15 cellular contexts compared by ENCODE assay signal in genomic region chr5:125056641-125057345, GRCh38.
DNase-seq lines count a peak whose midpoint lies in the region; ATAC-seq and TF ChIP-seq lines count a peak whose summit lies in the region.
"Had no signal": no experiment of that assay in that cellular context is flagged by ENCODE, and none has a peak within 500 bp of the region (broad histone marks: within the 10 kb centered on the region; RNA-seq: fewer than 3 reads in every experiment).

No MANE protein-coding gene starts in this region.

- peaks cover 73% of the 10 kb centered on the region for H3K4me1 ChIP-seq in HUES64 (ENCODE audit: insufficient read depth, low read length)

- H3K27ac ChIP-seq in HUES64 (ENCODE audit: low read depth, low read length) (peak overlapping the region; percentile 42; the same call in 1 of the 2 replicates), RWPE1 (no peak overlapping the region)
- H3K27ac ChIP-seq: heart left ventricle had no signal

- DNase-seq in RWPE1 (ENCODE audit: low spot score) (peak; percentile 17), iPS DF 19.7 (ENCODE audit: low read depth, low spot score) (peak; percentile 25), type B pancreatic cell (ENCODE audit: extremely low spot score, unreplicated experiment) (no peak), SKM-1 (lab: John Stamatoyannopoulos, UW; ENCODE audit: unreplicated experiment) (no peak), ureter (ENCODE audit: low spot score) (no peak)
- DNase-seq: activated CD8-positive, alpha-beta T cell treated with anti-CD3 and anti-CD28 coated beads, Interleukin-2, amount 10 ng/mL, durations not matched to agents 7 days and 5 days; CD8-positive, alpha-beta T cell; DMS79 treated with DMSO at 0.1 percent for 48 hours; heart left ventricle; NCI-H187; small intestine; SW 1271 had no signal

- peaks cover 6% of the 10 kb centered on the region for H3K9me3 Mint-ChIP-seq in type B pancreatic cell
- H3K9me3 Mint-ChIP-seq: activated T-helper 1 cell treated with anti-CD3 and anti-CD28 coated beads, Interleukin-12 subunit alpha, Interleukin-12 subunit beta, Interleukin-2, Interleukin-4 antibody, amounts not matched to agents 30 ng/mL and 10 ng/mL and 1 ng/mL, durations not matched to agents 14 hours and 24 hours and 36 hours had no signal

- H3K4me3 Mint-ChIP-seq in type B pancreatic cell: no peak overlapping the region
- H3K4me3 Mint-ChIP-seq: activated CD8-positive, alpha-beta T cell treated with anti-CD3 and anti-CD28 coated beads, Interleukin-2, amount 10 ng/mL, durations not matched to agents 7 days and 5 days; activated T-helper 1 cell treated with anti-CD3 and anti-CD28 coated beads, Interleukin-12 subunit alpha, Interleukin-12 subunit beta, Interleukin-2, Interleukin-4 antibody, amounts not matched to agents 30 ng/mL and 10 ng/mL and 1 ng/mL, durations not matched to agents 14 hours and 24 hours and 36 hours; CD8-positive, alpha-beta T cell had no signal

- no peak for ATAC-seq in HG02970 (IDR thresholded peaks at IDR 0.05; ENCODE audit: low FRiP score, unreplicated experiment)
- ATAC-seq: activated CD8-positive, alpha-beta T cell treated with anti-CD3 and anti-CD28 coated beads, Interleukin-2, amount 10 ng/mL, durations not matched to agents 7 days and 5 days; CD8-positive, alpha-beta T cell; heart left ventricle had no signal

- CTCF ChIA-PET in RWPE1 (lab: Yijun Ruan, JAX): no interaction called here

- H3K36me3 Mint-ChIP-seq in type B pancreatic cell: peaks cover 4% of the 10 kb centered on the region
- H3K36me3 Mint-ChIP-seq: CD8-positive, alpha-beta T cell had no signal

- no peaks in the 10 kb centered on the region for H3K27me3 ChIP-seq in HUES64 (ENCODE audit: insufficient read depth, low read length)
- H3K27me3 ChIP-seq: heart left ventricle had no signal

- peaks cover 1% of the 10 kb centered on the region for H3K27me3 Mint-ChIP-seq in type B pancreatic cell

- no peaks in the 10 kb centered on the region for H3K36me3 ChIP-seq in HUES64 (ENCODE audit: insufficient read depth, low read length)
- H3K36me3 ChIP-seq: heart left ventricle had no signal

- H3K4me1 Mint-ChIP-seq in type B pancreatic cell (ENCODE audit: unreplicated experiment): peaks cover 38% of the 10 kb centered on the region

- WGBS in HUES64: 45% methylated on average over 4 of the region's 4 CpGs

- no peak overlapping the region for H3K4me3 ChIP-seq in HUES64 (ENCODE audit: low read length)
- H3K4me3 ChIP-seq: heart left ventricle had no signal

- POLR2A ChIA-PET in RWPE1 (lab: Yijun Ruan, JAX; ENCODE audit: low non-redundant PET): no interaction called here

- no peak overlapping the region for H3K27ac Mint-ChIP-seq in type B pancreatic cell
- H3K27ac Mint-ChIP-seq: activated CD8-positive, alpha-beta T cell treated with anti-CD3 and anti-CD28 coated beads, Interleukin-2, amount 10 ng/mL, durations not matched to agents 7 days and 5 days; activated T-helper 1 cell treated with anti-CD3 and anti-CD28 coated beads, Interleukin-12 subunit alpha, Interleukin-12 subunit beta, Interleukin-2, Interleukin-4 antibody, amounts not matched to agents 30 ng/mL and 10 ng/mL and 1 ng/mL, durations not matched to agents 14 hours and 24 hours and 36 hours; CD8-positive, alpha-beta T cell had no signal

- no peaks in the 10 kb centered on the region for H3K9me3 ChIP-seq in HUES64 (ENCODE audit: insufficient read depth, low read depth, low read length)
- H3K9me3 ChIP-seq: heart left ventricle had no signal

- H3K9ac ChIP-seq in HUES64 (ENCODE audit: low read depth, low read length): no peak overlapping the region

- TF ChIP-seq CTCF in RWPE1 (conservative IDR thresholded peaks at IDR 0.05; ENCODE audit: low read depth) (no peak), type B pancreatic cell (conservative IDR thresholded peaks at IDR 0.05) (peak; percentile 10)

Comparison
In these comparisons a context has a peak if more than half of its experiments do, and no peak if none do; other contexts are left out.
1. DNase-seq: peak in RWPE1 (single experiment) and iPS DF 19.7 (single experiment); none in type B pancreatic cell (single experiment), SKM-1 (single experiment) and ureter (single experiment).